ENCODE assay signal across 8 cellular contexts in the genomic region with DNA sequence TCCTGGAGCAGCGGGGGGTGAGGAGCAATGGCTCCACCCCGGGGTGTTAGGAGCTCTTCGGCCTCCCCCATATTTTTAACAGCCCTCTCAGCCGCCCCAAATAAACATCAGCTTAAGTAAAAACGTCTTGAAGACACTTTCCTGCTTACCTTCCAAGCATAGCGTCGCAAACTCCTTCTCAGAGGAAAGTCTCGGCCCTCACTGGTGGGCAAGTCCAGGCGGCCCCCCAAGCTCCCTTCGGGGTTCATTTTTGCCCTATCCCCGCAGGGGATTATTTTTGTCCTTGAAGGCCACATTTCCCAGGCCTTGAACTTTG. TPM values are rescaled to one million over a fixed set of nuclear protein-coding genes. Genes with fewer than 3 reads are reported as not detected.
DNase-seq lines count a peak whose midpoint lies in the region; ATAC-seq lines count a peak whose summit lies in the region.

No MANE protein-coding gene starts in this region.

- 22% methylated on average over 11 of the region's 11 CpGs for WGBS in thymus

- H3K27me3 Mint-ChIP-seq in activated CD8-positive, alpha-beta memory T cell treated with anti-CD3 and anti-CD28 coated beads, Interleukin-2, amount 10 ng/mL, durations not matched to agents 7 days and 5 days, result no peaks in the 10 kb centered on the region
- H3K27me3 Mint-ChIP-seq in activated T-helper 17 cell treated with anti-CD3 and anti-CD28 coated beads, Interleukin-2, amount 50 U/mL, for 72 hours, result no peaks in the 10 kb centered on the region

- H3K27ac ChIP-seq in layer of hippocampus (ENCODE audit: low read depth, low read length) (peak overlapping the region; percentile 71), thymus (ENCODE audit: low read depth) (peak overlapping the region; percentile 94)

- H3K36me3 ChIP-seq in thymus (ENCODE audit: control insufficient read depth, insufficient read depth), result peaks cover 43% of the 10 kb centered on the region

- H3K4me1 Mint-ChIP-seq in activated CD8-positive, alpha-beta memory T cell treated with anti-CD3 and anti-CD28 coated beads, Interleukin-2, amount 10 ng/mL, durations not matched to agents 7 days and 5 days, result peaks cover 51% of the 10 kb centered on the region
- peaks cover 20% of the 10 kb centered on the region for H3K4me1 Mint-ChIP-seq in activated T-helper 17 cell treated with anti-CD3 and anti-CD28 coated beads, Interleukin-2, amount 50 U/mL, for 72 hours

- peak overlapping the region; percentile 90 for H3K27ac Mint-ChIP-seq in activated CD8-positive, alpha-beta memory T cell treated with anti-CD3 and anti-CD28 coated beads, Interleukin-2, amount 10 ng/mL, durations not matched to agents 7 days and 5 days
- H3K27ac Mint-ChIP-seq in activated T-helper 17 cell treated with anti-CD3 and anti-CD28 coated beads, Interleukin-2, amount 50 U/mL, for 72 hours, result peak overlapping the region; percentile 89

- peaks cover 54% of the 10 kb centered on the region for H3K4me1 ChIP-seq in thymus (ENCODE audit: control insufficient read depth, insufficient read depth, low read length)

- DNase-seq in activated CD8-positive, alpha-beta memory T cell treated with anti-CD3 and anti-CD28 coated beads, Interleukin-2, amount 10 ng/mL, durations not matched to agents 7 days and 5 days, result peak; percentile 55
- no peak for DNase-seq in activated CD8-positive, alpha-beta memory T cell treated with anti-CD3 and anti-CD28 coated beads, Interleukin-2, amount 50 U/mL, for 4 hours
- DNase-seq in SHP77 (lab: John Stamatoyannopoulos, UW), result no peak
- no peak for DNase-seq in NCI-H1694 treated with DMSO at 0.1 percent for 48 hours (lab: John Stamatoyannopoulos, UW)
- DNase-seq in GM03348 (ENCODE audit: low spot score), result no peak

- H3K36me3 Mint-ChIP-seq in activated CD8-positive, alpha-beta memory T cell treated with anti-CD3 and anti-CD28 coated beads, Interleukin-2, amount 10 ng/mL, durations not matched to agents 7 days and 5 days, result peaks cover 44% of the 10 kb centered on the region
- H3K36me3 Mint-ChIP-seq in activated T-helper 17 cell treated with anti-CD3 and anti-CD28 coated beads, Interleukin-2, amount 50 U/mL, for 72 hours (ENCODE audit: low read depth), result peaks cover 54% of the 10 kb centered on the region

- no peaks in the 10 kb centered on the region for H3K9me3 Mint-ChIP-seq in activated CD8-positive, alpha-beta memory T cell treated with anti-CD3 and anti-CD28 coated beads, Interleukin-2, amount 10 ng/mL, durations not matched to agents 7 days and 5 days (ENCODE audit: low read depth)
- H3K9me3 Mint-ChIP-seq in activated T-helper 17 cell treated with anti-CD3 and anti-CD28 coated beads, Interleukin-2, amount 50 U/mL, for 72 hours, result no peaks in the 10 kb centered on the region

- H3K9me3 ChIP-seq in thymus (ENCODE audit: control insufficient read depth), result no peaks in the 10 kb centered on the region

- H3K4me3 ChIP-seq in thymus (ENCODE audit: low read length), result peak overlapping the region; percentile 74

- H3K27me3 ChIP-seq in layer of hippocampus (ENCODE audit: control insufficient read depth, insufficient read depth, low read length) (no peaks in the 10 kb centered on the region), thymus (ENCODE audit: control insufficient read depth, insufficient read depth) (no peaks in the 10 kb centered on the region)

- peak overlapping the region; percentile 78 for H3K4me3 Mint-ChIP-seq in activated CD8-positive, alpha-beta memory T cell treated with anti-CD3 and anti-CD28 coated beads, Interleukin-2, amount 10 ng/mL, durations not matched to agents 7 days and 5 days
- peak overlapping the region; percentile 83 for H3K4me3 Mint-ChIP-seq in activated T-helper 17 cell treated with anti-CD3 and anti-CD28 coated beads, Interleukin-2, amount 50 U/mL, for 72 hours

- CTCF ChIA-PET in activated CD8-positive, alpha-beta memory T cell treated with anti-CD3 and anti-CD28 coated beads, Interleukin-2, amount 10 ng/mL, durations not matched to agents 7 days and 5 days (lab: Charles Lee), result interaction anchor here (0.7 to 3.9 kb wide), 8 partner anchors 10 to 228 kb away, joined by 3 to 24 read pairs (median 6); a partner anchor contains a TSS

- ATAC-seq in activated CD8-positive, alpha-beta memory T cell treated with anti-CD3 and anti-CD28 coated beads, Interleukin-2, amount 10 ng/mL, durations not matched to agents 7 days and 5 days, result no peak
- no peak for ATAC-seq in activated T-helper 17 cell treated with anti-CD3 and anti-CD28 coated beads, Interleukin-2, amount 50 U/mL, for 72 hours (replicated peaks)

RNA-seq across cellular contexts. Expression of a gene that starts 0.9 kb away (rescaled TPM):
- 10 to 100 TPM; 74.8 to 91.9 TPM for total RNA-seq in activated CD8-positive, alpha-beta memory T cell treated with anti-CD3 and anti-CD28 coated beads, Interleukin-2, amount 10 ng/mL, durations not matched to agents 7 days and 5 days
- 10 to 100 TPM; 63.0 to 64.3 TPM for total RNA-seq in activated T-helper 17 cell treated with anti-CD3 and anti-CD28 coated beads, Interleukin-2, amount 50 U/mL, for 72 hours
- polyA plus RNA-seq in thymus, result 84.6 TPM

RNA-seq across cellular contexts. Expression of a gene that starts 41.0 kb away (rescaled TPM):
- 10 to 100 TPM; 31.4 to 37.5 TPM for total RNA-seq in activated CD8-positive, alpha-beta memory T cell treated with anti-CD3 and anti-CD28 coated beads, Interleukin-2, amount 10 ng/mL, durations not matched to agents 7 days and 5 days
- 10 to 100 TPM; 48.3 to 79.7 TPM for total RNA-seq in activated T-helper 17 cell treated with anti-CD3 and anti-CD28 coated beads, Interleukin-2, amount 50 U/mL, for 72 hours
- 22.3 TPM for polyA plus RNA-seq in thymus
